2 cellular contexts compared by ENCODE assay signal in genomic region chr20:53596188-53597084, GRCh38.
TF ChIP-seq lines count a peak whose summit lies in the region.
"Not testable (repeated sequence)": the region's sequence is repeated elsewhere in the genome, so short reads cannot be mapped to it uniquely, and the experiment has no call there.

No MANE protein-coding gene starts in this region.

TF ChIP-seq in K562, 482 proteins besides CTCF, POLR2A, EP300 and RAD21:
- TF ChIP-seq ZBTB11 (CRISPR knock-in tag; IDR thresholded peaks at IDR 0.05) = peak in 1 of 3 experiments; percentile 95; a peak in 2 of 6 replicates
- 0 out of 4 replicates have a peak, but pooled peaks of 1 of the 2 experiments have one; percentile 12 for TF ChIP-seq MAZ (CRISPR knock-in tag; conservative IDR thresholded peaks at IDR 0.05 in 1 of 2, IDR thresholded peaks at IDR 0.05 in 1 of 2)
- not testable (repeated sequence) for TF ChIP-seq NR2C2 (CRISPR knock-in tag; IDR thresholded peaks at IDR 0.05)
- TF ChIP-seq NR2C2 (tag; IDR thresholded peaks at IDR 0.05) = peak; percentile 69
- TF ChIP-seq CEBPB (tag; IDR thresholded peaks at IDR 0.05) = peak; percentile 41; the same call in 1 of the 2 replicates
- TF ChIP-seq NRF1 (conservative IDR thresholded peaks at IDR 0.05 in 1 of 2, IDR thresholded peaks at IDR 0.05 in 1 of 2) = peak; percentile 26 to 42; a peak in 2 of 4 replicates
- peak; percentile 22; the same call in 1 of the 2 replicates for TF ChIP-seq PKNOX1 (IDR thresholded peaks at IDR 0.05)
- peak; percentile 70 for TF ChIP-seq NFIC (IDR thresholded peaks at IDR 0.05)
- TF ChIP-seq LEF1 (IDR thresholded peaks at IDR 0.05) = 0 out of 2 replicates have a peak, but pooled peaks have one; percentile 21

TF ChIP-seq in HepG2, 621 proteins besides CTCF, POLR2A, EP300 and RAD21 (continues in another document):
- TF ChIP-seq TBX2 (CRISPR knock-in tag; IDR thresholded peaks at IDR 0.05; ENCODE audit: borderline replicate concordance) = 0 out of 2 replicates have a peak, but pooled peaks have one; percentile 2
- peak; percentile 64 for TF ChIP-seq NFIC (IDR thresholded peaks at IDR 0.05; ENCODE audit: low read length)
- peak; percentile 80; the same call in 1 of the 2 replicates for TF ChIP-seq NCOR1 (IDR thresholded peaks at IDR 0.05; ENCODE audit: borderline replicate concordance, low read length)
- TF ChIP-seq IKZF5 (CRISPR knock-in tag; IDR thresholded peaks at IDR 0.05) = peak; percentile 46; the same call in 1 of the 2 replicates
- TF ChIP-seq FOXP1, NR2F6 (IDR thresholded peaks at IDR 0.05): not testable (repeated sequence)
- TF ChIP-seq FOXP1 (CRISPR knock-in tag; IDR thresholded peaks at IDR 0.05) = peak; percentile 57
- peak; percentile 58; the same call in 1 of the 2 replicates for TF ChIP-seq HDAC6 (IDR thresholded peaks at IDR 0.05; ENCODE audit: low read depth, low read length)
- TF ChIP-seq ZNF510 (CRISPR knock-in tag; IDR thresholded peaks at IDR 0.05; ENCODE audit: low read depth) = 0 out of 2 replicates have a peak, but pooled peaks have one; percentile 54
- peak; percentile 5; the same call in 1 of the 2 replicates for TF ChIP-seq TFDP2 (CRISPR knock-in tag; IDR thresholded peaks at IDR 0.05)
- 0 out of 2 replicates have a peak, but pooled peaks have one; percentile 33 for TF ChIP-seq CCDC6 (CRISPR knock-in tag; IDR thresholded peaks at IDR 0.05)
- peak; percentile 19; the same call in 1 of the 2 replicates for TF ChIP-seq PATZ1 (CRISPR knock-in tag; IDR thresholded peaks at IDR 0.05)
- TF ChIP-seq CEBPB (IDR thresholded peaks at IDR 0.05; ENCODE audit: borderline replicate concordance, low read depth, low read length) = peak; percentile 76
- peak; percentile 34; the same call in 1 of the 2 replicates for TF ChIP-seq ZKSCAN8 (CRISPR knock-in tag; IDR thresholded peaks at IDR 0.05; ENCODE audit: borderline replicate concordance)
- 0 out of 2 replicates have a peak, but pooled peaks have one; percentile 11 for TF ChIP-seq DMAP1 (CRISPR knock-in tag; IDR thresholded peaks at IDR 0.05)
- 0 out of 2 replicates have a peak, but pooled peaks have one; percentile 14 for TF ChIP-seq RERE (CRISPR knock-in tag; IDR thresholded peaks at IDR 0.05; ENCODE audit: low read depth)
- 0 out of 2 replicates have a peak, but pooled peaks have one; percentile 42 for TF ChIP-seq ZNF335 (CRISPR knock-in tag; IDR thresholded peaks at IDR 0.05)
- TF ChIP-seq TSC22D2 (CRISPR knock-in tag; IDR thresholded peaks at IDR 0.05; ENCODE audit: borderline replicate concordance) = peak; percentile 6; the same call in 1 of the 2 replicates
- TF ChIP-seq SAP130 (CRISPR knock-in tag; IDR thresholded peaks at IDR 0.05; ENCODE audit: low read depth) = peak; percentile 30
- TF ChIP-seq HMG20A (CRISPR knock-in tag; IDR thresholded peaks at IDR 0.05; ENCODE audit: borderline replicate concordance) = 0 out of 2 replicates have a peak, but pooled peaks have one; percentile 16
- peak; percentile 57; the same call in 1 of the 2 replicates for TF ChIP-seq TFE3 (CRISPR knock-in tag; IDR thresholded peaks at IDR 0.05)
- peak; percentile 5; the same call in 1 of the 2 replicates for TF ChIP-seq PITX1 (CRISPR knock-in tag; IDR thresholded peaks at IDR 0.05)
- TF ChIP-seq TFAP4 (IDR thresholded peaks at IDR 0.05; ENCODE audit: borderline replicate concordance, low read depth) = 0 out of 2 replicates have a peak, but pooled peaks have one; percentile 16
- peak; percentile 58; the same call in 1 of the 2 replicates for TF ChIP-seq DRAP1 (CRISPR knock-in tag; IDR thresholded peaks at IDR 0.05)
- peak; percentile 13; the same call in 1 of the 2 replicates for TF ChIP-seq POGZ (CRISPR knock-in tag; IDR thresholded peaks at IDR 0.05)
- peak; percentile 27; the same call in 1 of the 2 replicates for TF ChIP-seq ZNF280D (CRISPR knock-in tag; IDR thresholded peaks at IDR 0.05)
- TF ChIP-seq ARID5B (CRISPR knock-in tag; IDR thresholded peaks at IDR 0.05) = peak; percentile 64; the same call in 1 of the 2 replicates
- TF ChIP-seq ZNF124 (CRISPR knock-in tag; IDR thresholded peaks at IDR 0.05) = peak; percentile 20; the same call in 1 of the 2 replicates
- TF ChIP-seq NR2F6 (CRISPR knock-in tag; IDR thresholded peaks at IDR 0.05) = peak; percentile 21; the same call in 1 of the 2 replicates
